In the genomic region with DNA sequence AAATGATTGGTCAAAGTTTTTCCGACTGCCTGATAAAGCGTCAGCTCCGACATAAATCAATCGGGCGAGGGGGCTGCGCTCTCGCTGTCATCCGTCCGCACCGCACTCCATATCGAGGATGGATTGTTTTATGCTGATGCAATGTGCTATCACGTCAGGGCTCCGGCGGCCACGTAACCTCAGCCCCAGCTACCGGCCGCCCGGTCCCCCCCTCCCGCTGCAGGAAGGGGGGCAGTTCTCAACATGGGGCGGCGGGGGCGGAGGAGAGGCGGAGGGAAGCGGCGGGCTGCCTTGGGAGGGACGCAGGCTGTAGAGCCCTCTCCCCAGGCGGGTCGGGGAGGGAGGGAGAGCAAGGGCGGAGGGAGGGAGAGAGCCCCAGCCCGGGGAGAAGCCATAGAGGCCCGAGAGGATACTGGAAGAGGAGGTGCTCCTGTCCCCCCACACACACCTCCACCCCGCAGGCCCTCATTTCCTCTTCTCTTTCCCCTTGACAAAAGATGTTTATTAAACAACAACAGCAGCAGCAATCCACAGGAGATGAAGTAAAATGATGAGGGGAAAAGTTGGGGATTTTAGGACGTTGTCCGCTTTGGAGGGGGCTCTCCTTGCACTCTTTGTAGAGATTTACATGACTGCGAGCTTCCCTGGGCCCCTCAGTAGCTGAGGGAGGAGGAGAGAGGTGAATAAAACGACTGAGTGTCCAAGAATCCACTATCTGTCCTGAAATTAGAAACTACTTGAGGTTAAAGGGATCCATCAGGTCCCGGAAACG, we compare ENCODE assay signal across 9 cellular contexts. TPM values are rescaled to one million over a fixed set of nuclear protein-coding genes. Genes with fewer than 3 reads are reported as not detected.
DNase-seq lines count a peak whose midpoint lies in the region; ATAC-seq and TF ChIP-seq lines count a peak whose summit lies in the region.
"Had no signal": no experiment of that assay in that cellular context is flagged by ENCODE, and none has a peak within 500 bp of the region (broad histone marks: within the 10 kb centered on the region; RNA-seq: fewer than 3 reads in every experiment).

No MANE protein-coding gene starts in this region.

- peaks cover 34% of the 10 kb centered on the region for H3K4me1 ChIP-seq in mucosa of descending colon (ENCODE audit: low read depth)

- DNase-seq in Calu3, result peak; percentile 87
- peak; percentile 13 for DNase-seq in NCI-H1105 (lab: John Stamatoyannopoulos, UW)
- DNase-seq in activated T-helper 2 cell treated with anti-CD3 and anti-CD28 coated beads, Interferon-gamma antibody, Interleukin-2, Interleukin-4, amounts not matched to agents 10 μg/mL and 5 μg/mL and 100 μg/mL, durations not matched to agents 14 hours and 24 hours and 36 hours (ENCODE audit: low spot score), result no peak
- peak; percentile 82 to 91 (median 84) for DNase-seq in mucosa of descending colon
- no peak for DNase-seq in NCI-H1092 (lab: John Stamatoyannopoulos, UW)
- no peak for DNase-seq in Right ventricle myocardium inferior (ENCODE audit: missing footprints)

- peak overlapping the region; percentile 88 for H3K4me3 Mint-ChIP-seq in Calu3 (ENCODE audit: low read depth, unreplicated experiment)
- H3K4me3 Mint-ChIP-seq in activated T-helper 2 cell treated with anti-CD3 and anti-CD28 coated beads, Interferon-gamma antibody, Interleukin-2, Interleukin-4, amounts not matched to agents 10 μg/mL and 5 μg/mL and 100 μg/mL, durations not matched to agents 14 hours and 24 hours and 36 hours (ENCODE audit: low read depth), result peak overlapping the region; percentile 80

- peak; percentile 36 for ATAC-seq in mucosa of descending colon
- ATAC-seq in HG03457 (IDR thresholded peaks at IDR 0.05; ENCODE audit: unreplicated experiment), result no peak
- no peak for ATAC-seq in Right ventricle myocardium inferior
- ATAC-seq in HG03378 (IDR thresholded peaks at IDR 0.05; ENCODE audit: unreplicated experiment), result no peak

- H3K9me3 ChIP-seq in mucosa of descending colon, result no peaks in the 10 kb centered on the region

- H3K27me3 Mint-ChIP-seq in Calu3 (ENCODE audit: unreplicated experiment), result peaks cover 46% of the 10 kb centered on the region
- peaks cover 80% of the 10 kb centered on the region for H3K27me3 Mint-ChIP-seq in activated T-helper 2 cell treated with anti-CD3 and anti-CD28 coated beads, Interferon-gamma antibody, Interleukin-2, Interleukin-4, amounts not matched to agents 10 μg/mL and 5 μg/mL and 100 μg/mL, durations not matched to agents 14 hours and 24 hours and 36 hours (ENCODE audit: low read depth)

- CTCF ChIA-PET in Calu3 (lab: Charles Lee), result interaction anchor here (0.6 to 1.5 kb wide), 6 partner anchors 14 to 361 kb away, joined by 3 to 8 read pairs (median 4); no protein-coding TSS in a partner anchor

- H3K36me3 Mint-ChIP-seq in Calu3 (ENCODE audit: insufficient read depth, unreplicated experiment), result peaks cover 74% of the 10 kb centered on the region
- no peaks in the 10 kb centered on the region for H3K36me3 Mint-ChIP-seq in activated T-helper 2 cell treated with anti-CD3 and anti-CD28 coated beads, Interferon-gamma antibody, Interleukin-2, Interleukin-4, amounts not matched to agents 10 μg/mL and 5 μg/mL and 100 μg/mL, durations not matched to agents 14 hours and 24 hours and 36 hours (ENCODE audit: low read depth)

- H3K27ac Mint-ChIP-seq in Calu3 (ENCODE audit: unreplicated experiment), result peak overlapping the region; percentile 91
- H3K27ac Mint-ChIP-seq in activated T-helper 2 cell treated with anti-CD3 and anti-CD28 coated beads, Interferon-gamma antibody, Interleukin-2, Interleukin-4, amounts not matched to agents 10 μg/mL and 5 μg/mL and 100 μg/mL, durations not matched to agents 14 hours and 24 hours and 36 hours, result peak overlapping the region; percentile 79

- no peaks in the 10 kb centered on the region for H3K9me3 Mint-ChIP-seq in Calu3 (ENCODE audit: low read depth, unreplicated experiment)
- no peaks in the 10 kb centered on the region for H3K9me3 Mint-ChIP-seq in activated T-helper 2 cell treated with anti-CD3 and anti-CD28 coated beads, Interferon-gamma antibody, Interleukin-2, Interleukin-4, amounts not matched to agents 10 μg/mL and 5 μg/mL and 100 μg/mL, durations not matched to agents 14 hours and 24 hours and 36 hours

- no peak for TF ChIP-seq CTCF in Calu3 (IDR thresholded peaks at IDR 0.05; ENCODE audit: unreplicated experiment)
- no peak for TF ChIP-seq CTCF in mucosa of descending colon (IDR thresholded peaks at IDR 0.05)

- no TSS peak for BruUV-seq in Calu3 (replicated peaks; lab: Mats Ljungman, UMichigan)

- peak overlapping the region; percentile 7 for H3K4me3 ChIP-seq in mucosa of descending colon

- intact Hi-C loops in Calu3 (cut with micrococcal nuclease; ENCODE audit: unreplicated experiment), result no loop called here
- intact Hi-C loops in activated T-helper 2 cell treated with anti-CD3 and anti-CD28 coated beads, Interferon-gamma antibody, Interleukin-2, Interleukin-4, amounts not matched to agents 10 μg/mL and 5 μg/mL and 100 μg/mL, durations not matched to agents 14 hours and 24 hours and 36 hours (cut with micrococcal nuclease), result loop anchor here (10.0 kb wide), 1 partner anchor 868 kb away; the partner anchor contains the start of gene NGFR
- intact Hi-C loops in mucosa of descending colon (cut with DNase I, micrococcal nuclease), result loop anchor here in 1 of 2 donors (10.0 kb wide), 1 partner anchor 292 kb away; no protein-coding TSS in a partner anchor
- intact Hi-C loops in Right ventricle myocardium inferior (cut with DNase I), result no loop called here

- H3K36me3 ChIP-seq in mucosa of descending colon (ENCODE audit: low read depth), result no peaks in the 10 kb centered on the region

- H3K4me1 Mint-ChIP-seq in Calu3 (ENCODE audit: low read depth, unreplicated experiment), result peaks cover 36% of the 10 kb centered on the region
- peaks cover 12% of the 10 kb centered on the region for H3K4me1 Mint-ChIP-seq in activated T-helper 2 cell treated with anti-CD3 and anti-CD28 coated beads, Interferon-gamma antibody, Interleukin-2, Interleukin-4, amounts not matched to agents 10 μg/mL and 5 μg/mL and 100 μg/mL, durations not matched to agents 14 hours and 24 hours and 36 hours (ENCODE audit: low read depth)

RNA-seq across cellular contexts. Expression of gene HOXB9, which starts 0.5 kb away (rescaled TPM):
- 26.0 and 27.8 TPM in 2 replicates for total RNA-seq in Calu3 (2022)
- total RNA-seq in activated T-helper 2 cell treated with anti-CD3 and anti-CD28 coated beads, Interferon-gamma antibody, Interleukin-2, Interleukin-4, amounts not matched to agents 10 μg/mL and 5 μg/mL and 100 μg/mL, durations not matched to agents 14 hours and 24 hours and 36 hours, result 0.16 TPM in 2 replicates
- 10 to 100 TPM; 40.1 to 78.4 (median 41.5) TPM for total RNA-seq in mucosa of descending colon
- not detected for total RNA-seq in Right ventricle myocardium inferior
- total RNA-seq: temporal lobe had no signal

RNA-seq across cellular contexts. Expression of gene HOXB8, which starts 11.6 kb away (rescaled TPM):
- 28.2 and 30.9 TPM in 2 replicates for total RNA-seq in Calu3 (2022)
- total RNA-seq in activated T-helper 2 cell treated with anti-CD3 and anti-CD28 coated beads, Interferon-gamma antibody, Interleukin-2, Interleukin-4, amounts not matched to agents 10 μg/mL and 5 μg/mL and 100 μg/mL, durations not matched to agents 14 hours and 24 hours and 36 hours, result not detected in 2 replicates
- total RNA-seq in mucosa of descending colon, result 1 to 10 TPM; 4.2 to 7.5 (median 5.6) TPM
- not detected for total RNA-seq in Right ventricle myocardium inferior

RNA-seq across cellular contexts. Expression of gene HOXB7, which starts 15.8 kb away (rescaled TPM):
- 30.2 and 31.3 TPM in 2 replicates for total RNA-seq in Calu3 (2022)
- 0.39 and 0.64 TPM in 2 replicates for total RNA-seq in activated T-helper 2 cell treated with anti-CD3 and anti-CD28 coated beads, Interferon-gamma antibody, Interleukin-2, Interleukin-4, amounts not matched to agents 10 μg/mL and 5 μg/mL and 100 μg/mL, durations not matched to agents 14 hours and 24 hours and 36 hours
- total RNA-seq in mucosa of descending colon, result 10 to 100 TPM; 10.9 to 29.1 (median 22.4) TPM
- total RNA-seq in Right ventricle myocardium inferior, result 0.41 TPM
- total RNA-seq: temporal lobe had no signal

RNA-seq across cellular contexts. Expression of gene HOXB6, which starts 21.9 kb away (rescaled TPM):
- total RNA-seq in Calu3 (2022) (140 and 144 TPM in 2 replicates), mucosa of descending colon (10 to 100 TPM; 41.3 to 68.8 (median 50.9) TPM), Right ventricle myocardium inferior (0.57 TPM)
- 0.52 and 0.62 TPM in 2 replicates for total RNA-seq in activated T-helper 2 cell treated with anti-CD3 and anti-CD28 coated beads, Interferon-gamma antibody, Interleukin-2, Interleukin-4, amounts not matched to agents 10 μg/mL and 5 μg/mL and 100 μg/mL, durations not matched to agents 14 hours and 24 hours and 36 hours
- total RNA-seq: temporal lobe had no signal

RNA-seq across cellular contexts. Expression of gene HOXB5, which starts 33.1 kb away (rescaled TPM):
- total RNA-seq in Calu3 (2022) (47.2 and 48.5 TPM in 2 replicates), mucosa of descending colon (10 to 100 TPM; 16.2 to 29.3 (median 19.9) TPM), Right ventricle myocardium inferior (not detected)
- not detected in 2 replicates for total RNA-seq in activated T-helper 2 cell treated with anti-CD3 and anti-CD28 coated beads, Interferon-gamma antibody, Interleukin-2, Interleukin-4, amounts not matched to agents 10 μg/mL and 5 μg/mL and 100 μg/mL, durations not matched to agents 14 hours and 24 hours and 36 hours
- total RNA-seq: temporal lobe had no signal

Comparison
In these comparisons a context has a peak if more than half of its experiments do, and no peak if none do; other contexts are left out.
1. DNase-seq: peak in Calu3 (single experiment), NCI-H1105 (single experiment) and mucosa of descending colon (3 of 3); none in activated T-helper 2 cell treated with anti-CD3 and anti-CD28 coated beads, Interferon-gamma antibody, Interleukin-2, Interleukin-4, amounts not matched to agents 10 μg/mL and 5 μg/mL and 100 μg/mL, durations not matched to agents 14 hours and 24 hours and 36 hours (single experiment), NCI-H1092 (single experiment) and Right ventricle myocardium inferior (single experiment).
2. RNA of gene HOXB9, which starts 0.5 kb away (total RNA-seq): 40.1 to 78.4 TPM in mucosa of descending colon and 26.0 to 27.8 TPM in Calu3; 0.16 TPM in activated T-helper 2 cell treated with anti-CD3 and anti-CD28 coated beads, Interferon-gamma antibody, Interleukin-2, Interleukin-4, amounts not matched to agents 10 μg/mL and 5 μg/mL and 100 μg/mL, durations not matched to agents 14 hours and 24 hours and 36 hours and not detected in Right ventricle myocardium inferior (single experiment); every median in the first group is over 10 times any median in the second.